Comparison of ENCODE assay signal across 17 cellular contexts in the genomic region with DNA sequence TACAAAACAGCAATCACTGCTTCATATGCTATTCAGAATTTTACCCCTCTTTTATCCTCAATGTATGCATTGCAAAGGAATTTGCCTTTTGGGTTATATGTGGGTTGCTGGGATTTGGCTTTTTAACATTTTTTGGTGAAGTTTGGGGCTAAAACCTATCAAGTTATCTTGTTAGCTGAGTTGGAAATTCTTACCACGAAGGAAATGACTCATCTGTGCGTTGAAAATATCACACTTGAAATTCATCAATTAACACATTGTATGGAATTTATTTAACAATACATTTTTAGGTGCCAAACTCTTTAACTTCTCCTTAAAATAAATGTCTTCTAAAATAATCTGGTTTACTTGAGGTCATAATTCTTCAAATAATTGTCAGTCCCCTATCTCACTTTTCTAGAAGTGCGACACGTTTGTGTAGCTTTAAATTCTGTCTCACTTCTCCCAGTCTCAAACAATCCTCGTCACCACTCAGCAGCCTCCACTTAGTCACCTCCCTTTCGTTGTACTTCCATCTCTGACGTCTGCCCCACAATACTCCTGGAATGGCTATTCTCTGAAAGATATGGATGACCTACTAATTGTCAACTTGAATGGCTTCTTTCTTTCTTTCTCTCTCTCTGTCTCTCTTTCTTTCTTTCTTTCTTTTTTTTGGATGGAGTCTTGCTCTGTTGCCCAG.
"Had no signal": no experiment of that assay in that cellular context is flagged by ENCODE, and none has a peak within 500 bp of the region (broad histone marks: within the 10 kb centered on the region; RNA-seq: fewer than 3 reads in every experiment).

No MANE protein-coding gene starts in this region.

- DNase-seq: activated CD4-positive, alpha-beta T cell treated with anti-CD3 and anti-CD28 coated beads, Interleukin-2, amount 50 U/mL, for 4 hours; activated naive CD4-positive, alpha-beta T cell treated with anti-CD3 and anti-CD28 coated beads, Interleukin-2, amount 50 U/mL, for 16 hours; activated T-cell treated with anti-CD3 and anti-CD28 coated beads, Interleukin-2, amount 50 U/mL, for 1 hour; adrenal gland; brain microvascular endothelial cell; esophagus squamous epithelium; foreskin keratinocyte; heart left ventricle; left lung; psoas muscle; sigmoid colon; stimulated activated CD4-positive, alpha-beta T cell treated with anti-CD3 and anti-CD28 coated beads, Interleukin-2, amount 100 ng/mL, for 48 hours; testis had no signal

- ATAC-seq: activated CD4-positive, CD25-positive, alpha-beta regulatory T cell treated with anti-CD3 and anti-CD28 coated beads, Interleukin-2, amount 50 U/mL, for 24 hours; foreskin keratinocyte; heart left ventricle; left lung; natural killer cell treated with Interleukin-12 subunit alpha and Interleukin-12 subunit beta and Interleukin-15 and Interleukin-18, amount 100 ng/mL, for 72 hours; psoas muscle had no signal

- H3K4me3 ChIP-seq: adrenal gland, dorsolateral prefrontal cortex, esophagus squamous epithelium, heart left ventricle, left lung, psoas muscle, sigmoid colon, testis had no signal

- H3K9me3 ChIP-seq: adrenal gland, esophagus squamous epithelium, heart left ventricle, left lung, psoas muscle, sigmoid colon, testis had no signal

- H3K27me3 ChIP-seq: adrenal gland, brain microvascular endothelial cell, foreskin keratinocyte, left lung, sigmoid colon, testis had no signal

- H3K27ac ChIP-seq: adrenal gland, brain microvascular endothelial cell, esophagus squamous epithelium, foreskin keratinocyte, heart left ventricle, left lung, psoas muscle, sigmoid colon, testis had no signal

- H3K36me3 ChIP-seq: adrenal gland, brain microvascular endothelial cell, esophagus squamous epithelium, heart left ventricle, left lung, sigmoid colon had no signal

- FAIRE-seq: islet of Langerhans had no signal

- H3K4me1 ChIP-seq: adrenal gland, esophagus squamous epithelium, foreskin keratinocyte, heart left ventricle, left lung, psoas muscle, sigmoid colon, testis had no signal
